8 cellular contexts compared by ENCODE assay signal in genomic region chr11:128522943-128523518, GRCh38.
DNase-seq lines count a peak whose midpoint lies in the region; ATAC-seq, FAIRE-seq and TF ChIP-seq lines count a peak whose summit lies in the region.

No MANE protein-coding gene starts in this region.

- WGBS in upper lobe of left lung, 2 donors: 16 to 26% methylated on average over 6 of the region's 6 CpGs

- FAIRE-seq in GM19239 (lab: Jason Lieb, UNC) (peak; percentile 84), bronchial epithelial cell (lab: Jason Lieb, UNC) (no peak)

- H3K36me3 Mint-ChIP-seq in naive thymus-derived CD8-positive, alpha-beta T cell: peaks cover 34 to 37% (median 37%) of the 10 kb centered on the region in 3 donors

- peak overlapping the region; percentile 93 to 100 (median 96) for H3K27ac Mint-ChIP-seq in naive thymus-derived CD8-positive, alpha-beta T cell

- peaks cover 33 to 66% (median 54%) of the 10 kb centered on the region in 4 donors for H3K4me1 Mint-ChIP-seq in naive thymus-derived CD8-positive, alpha-beta T cell

- H3K9ac ChIP-seq in SK-N-MC (ENCODE audit: insufficient read length): no peak overlapping the region

- H3K4me1 ChIP-seq in upper lobe of left lung: peaks cover 31 to 41% (median 32%) of the 10 kb centered on the region in 4 donors

- DNase-seq in GM19239 (ENCODE audit: insufficient read length, low spot score): no peak
- no peak for DNase-seq in SK-N-MC (ENCODE audit: low read depth, low spot score)
- DNase-seq in bronchial epithelial cell (ENCODE audit: low read depth): no peak
- DNase-seq in naive thymus-derived CD8-positive, alpha-beta T cell: peak in 8 of 10 donors; percentile 59 to 78 (median 70)
- DNase-seq in upper lobe of left lung: no peak
- no peak for DNase-seq in COR-L47 (lab: John Stamatoyannopoulos, UW)
- no peak for DNase-seq in sciatic nerve (ENCODE audit: low spot score)
- DNase-seq in NCI-H1105 treated with DMSO at 0.1 percent for 48 hours (lab: John Stamatoyannopoulos, UW): no peak

- no peaks in the 10 kb centered on the region for H3K9me3 Mint-ChIP-seq in naive thymus-derived CD8-positive, alpha-beta T cell

- no peaks in the 10 kb centered on the region for H3K27me3 Mint-ChIP-seq in naive thymus-derived CD8-positive, alpha-beta T cell

- no peak for TF ChIP-seq POLR2A in upper lobe of left lung (IDR thresholded peaks at IDR 0.05)

- POLR2A ChIA-PET in naive thymus-derived CD8-positive, alpha-beta T cell (lab: Charles Lee): interaction anchor here (0.6 to 28.4 kb wide), 26 partner anchors 8 to 233 kb away, joined by 3 to 603 read pairs (median 7); partner anchors contain the start of gene FLI1

- H3K4me3 ChIP-seq in SK-N-MC (peak overlapping the region; percentile 78), bronchial epithelial cell (ENCODE audit: low read depth, low read length) (peak overlapping the region; percentile 79), upper lobe of left lung (peak overlapping the region in 3 of 4 donors; percentile 52 to 79 (median 75))

- ATAC-seq in naive thymus-derived CD8-positive, alpha-beta T cell: peak; percentile 13 to 16
- ATAC-seq in upper lobe of left lung (ENCODE audit: low FRiP score in 2 of 2): no peak
- ATAC-seq in sciatic nerve: no peak

- H3K27me3 ChIP-seq in bronchial epithelial cell (ENCODE audit: control insufficient read depth, insufficient read depth, low read length): no peaks in the 10 kb centered on the region
- H3K27me3 ChIP-seq in upper lobe of left lung: no peaks in the 10 kb centered on the region

- TF ChIP-seq CTCF in bronchial epithelial cell (IDR thresholded peaks at IDR 0.05; ENCODE audit: insufficient read depth, low read length, severe bottlenecking) (no peak), upper lobe of left lung (IDR thresholded peaks at IDR 0.05) (no peak)

- intact Hi-C loops in sciatic nerve (cut with DNase I): no loop called here

- TF ChIP-seq EP300 in upper lobe of left lung (IDR thresholded peaks at IDR 0.05): no peak

- H3K36me3 ChIP-seq in SK-N-MC (ENCODE audit: insufficient read depth, low read length) (no peaks in the 10 kb centered on the region), bronchial epithelial cell (ENCODE audit: control insufficient read depth, insufficient read depth, low read length) (no peaks in the 10 kb centered on the region), upper lobe of left lung (no peaks in the 10 kb centered on the region)

- H3K9me3 ChIP-seq in SK-N-MC (ENCODE audit: low read depth, low read length) (no peaks in the 10 kb centered on the region), upper lobe of left lung (no peaks in the 10 kb centered on the region)

- no peak overlapping the region for H3K27ac ChIP-seq in SK-N-MC
- peak overlapping the region; percentile 93 to 98 (median 98) for H3K27ac ChIP-seq in upper lobe of left lung

- H3K4me3 Mint-ChIP-seq in naive thymus-derived CD8-positive, alpha-beta T cell: peak overlapping the region; percentile 88 to 99 (median 98)

Comparison
In these comparisons a context has a peak if more than half of its experiments do, and no peak if none do; other contexts are left out.
1. DNase-seq: peak in naive thymus-derived CD8-positive, alpha-beta T cell (8 of 10); none in GM19239 (single experiment), SK-N-MC (single experiment), bronchial epithelial cell (single experiment), upper lobe of left lung (0 of 2), COR-L47 (single experiment), sciatic nerve (single experiment) and NCI-H1105 treated with DMSO at 0.1 percent for 48 hours (single experiment).
2. ATAC-seq: peak in naive thymus-derived CD8-positive, alpha-beta T cell (2 of 2); none in upper lobe of left lung (0 of 2) and sciatic nerve (single experiment).
3. Peak in every context shown above with its lines, with median percentiles within 50 percentile points of each other: H3K4me3 ChIP-seq.